ENCODE assay signal across 12 cellular contexts in genomic region chr18:73768043-73768442, GRCh38.
"Had no signal": no experiment of that assay in that cellular context is flagged by ENCODE, and none has a peak within 500 bp of the region (broad histone marks: within the 10 kb centered on the region; RNA-seq: fewer than 3 reads in every experiment).

No MANE protein-coding gene starts in this region.

- H3K4me3 ChIP-seq: colonic mucosa, left lung had no signal

- H3K9me3 ChIP-seq: colonic mucosa, left lung had no signal

- DNase-seq: activated naive CD4-positive, alpha-beta T cell treated with anti-CD3 and anti-CD28 coated beads, Interleukin-2, amount 10 ng/mL, durations not matched to agents 7 days and 5 days; caudate nucleus; colonic mucosa; foreskin keratinocyte; head of caudate nucleus; islet precursor cell; left lung; nucleus accumbens; right cardiac atrium; small intestine had no signal

- H3K27me3 ChIP-seq: colonic mucosa, foreskin keratinocyte, left lung had no signal

- H3K36me3 ChIP-seq: colonic mucosa, left lung had no signal

- ATAC-seq: activated CD4-positive, CD25-positive, alpha-beta regulatory T cell treated with anti-CD3 and anti-CD28 coated beads, Interleukin-2, amount 50 U/mL, for 24 hours; foreskin keratinocyte; left lung; natural killer cell treated with Interleukin-12 subunit alpha and Interleukin-12 subunit beta and Interleukin-15 and Interleukin-18, amount 100 ng/mL, for 72 hours; right cardiac atrium had no signal

- H3K27ac ChIP-seq: colonic mucosa, foreskin keratinocyte, left lung had no signal

- H3K4me1 ChIP-seq: colonic mucosa, foreskin keratinocyte, left lung had no signal
